ENCODE assay signal across 32 cellular contexts in genomic region chr3:138445654-138446053, GRCh38. TPM values are rescaled to one million over a fixed set of nuclear protein-coding genes. Genes with fewer than 3 reads are reported as not detected.
"Had no signal": no experiment of that assay in that cellular context is flagged by ENCODE, and none has a peak within 500 bp of the region (broad histone marks: within the 10 kb centered on the region; RNA-seq: fewer than 3 reads in every experiment).

No MANE protein-coding gene starts in this region.

- H3K27me3 ChIP-seq: adrenal gland, body of pancreas, brain microvascular endothelial cell, breast epithelium had no signal

- H3K4me1 ChIP-seq: adrenal gland, breast epithelium had no signal

- H3K4me3 ChIP-seq: adrenal gland, body of pancreas, breast epithelium had no signal

- FAIRE-seq: astrocyte, TTC549 had no signal

- H3K9me3 ChIP-seq: adrenal gland, body of pancreas, breast epithelium had no signal

- H3K36me3 ChIP-seq: adrenal gland, brain microvascular endothelial cell, breast epithelium had no signal

- H3K27ac ChIP-seq: adrenal gland, body of pancreas, brain microvascular endothelial cell, breast epithelium, VCaP had no signal

- ATAC-seq: activated CD8-positive, alpha-beta T cell treated with anti-CD3 and anti-CD28 coated beads for 36 hours; activated naive CD4-positive, alpha-beta T cell treated with anti-CD3 and anti-CD28 coated beads, Interleukin-2, amount 50 U/mL, for 72 hours; activated T-cell treated with anti-CD3 and anti-CD28 coated beads, Interleukin-2, amount 50 U/mL, for 4 hours; activated T-cell treated with anti-CD3 and anti-CD28 coated beads, Interleukin-2, amount 50 U/mL, for 72 hours; activated T-helper 17 cell treated with anti-CD3 and anti-CD28 coated beads, Interleukin-2, amount 50 U/mL, for 72 hours; body of pancreas had no signal

- DNase-seq: activated B cell treated with CpG ODN at 0.5 μM for 24 hours; activated CD4-positive, alpha-beta memory T cell treated with anti-CD3 and anti-CD28 coated beads for 36 hours; activated CD4-positive, alpha-beta T cell treated with anti-CD3 and anti-CD28 coated beads for 4 hours; activated CD4-positive, alpha-beta T cell treated with anti-CD3 and anti-CD28 coated beads, Interleukin-2, amount 10 ng/mL, durations not matched to agents 24 days and 14 days; activated CD4-positive, alpha-beta T cell treated with anti-CD3 and anti-CD28 coated beads, Interleukin-2, amount 50 U/mL, for 1 hour; activated CD4-positive, alpha-beta T cell treated with anti-CD3 and anti-CD28 coated beads, Interleukin-2, amount 50 U/mL, for 4 hours; activated CD4-positive, CD25-positive, alpha-beta regulatory T cell treated with anti-CD3 and anti-CD28 coated beads, Interleukin-2, amount 50 U/mL, for 72 hours; activated CD8-positive, alpha-beta memory T cell treated with anti-CD3 and anti-CD28 coated beads, Interleukin-2, amount 50 U/mL, for 4 hours; activated CD8-positive, alpha-beta T cell treated with anti-CD3 and anti-CD28 coated beads for 36 hours; activated gamma-delta T cell treated with Interleukin-2 at 50 U/mL for 16 hours; activated naive CD4-positive, alpha-beta T cell; activated naive CD4-positive, alpha-beta T cell treated with anti-CD3 and anti-CD28 coated beads for 36 hours; activated naive CD4-positive, alpha-beta T cell treated with anti-CD3 and anti-CD28 coated beads, Interleukin-2, amount 50 U/mL, for 16 hours; activated naive CD8-positive, alpha-beta T cell treated with anti-CD3 and anti-CD28 coated beads for 36 hours; activated T-cell treated with anti-CD3 and anti-CD28 coated beads for 4 hours; activated T-cell treated with anti-CD3 and anti-CD28 coated beads, Interleukin-2, amount 50 U/mL, for 1 hour; activated T-cell treated with anti-CD3 and anti-CD28 coated beads, Interleukin-2, amount 50 U/mL, for 4 hours; activated T-cell treated with anti-CD3 and anti-CD28 coated beads, Interleukin-2, amount 50 U/mL, for 72 hours; adrenal gland; amniotic stem cell; body of pancreas; brain microvascular endothelial cell; central memory CD4-positive, alpha-beta T cell; T-helper 1 cell; T-helper 2 cell; T-helper 9 cell had no signal

RNA-seq across cellular contexts. Expression of gene ESYT3, which starts 11.2 kb away (rescaled TPM):
- total RNA-seq: activated B cell treated with CpG ODN at 0.5 μM for 24 hours had no signal
